Comparison of ENCODE assay signal across 12 cellular contexts in genomic region chr2:28347596-28347995, GRCh38. TPM values are rescaled to one million over a fixed set of nuclear protein-coding genes. Genes with fewer than 3 reads are reported as not detected.
A peak's percentile ranks its signal among the peaks of the same experiment; 100 is the strongest.
DNase-seq lines count a peak whose midpoint lies in the region; ATAC-seq and TF ChIP-seq lines count a peak whose summit lies in the region.
"Had no signal": no experiment of that assay in that cellular context is flagged by ENCODE, and none has a peak within 500 bp of the region (broad histone marks: within the 10 kb centered on the region; RNA-seq: fewer than 3 reads in every experiment).

No MANE protein-coding gene starts in this region.

- H3K27ac ChIP-seq in thoracic aorta = no peak overlapping the region

- TF ChIP-seq CTCF in natural killer cell (IDR thresholded peaks at IDR 0.05) (no peak), thoracic aorta (IDR thresholded peaks at IDR 0.05) (no peak)

- H3K27me3 ChIP-seq in thoracic aorta (replicated peaks; ENCODE audit: insufficient read depth) = no peaks in the 10 kb centered on the region

- H3K36me3 ChIP-seq in thoracic aorta = no peaks in the 10 kb centered on the region

- H3K4me3 Mint-ChIP-seq in activated naive CD8-positive, alpha-beta T cell = peak overlapping the region; percentile 53
- no peak overlapping the region for H3K4me3 Mint-ChIP-seq in activated naive CD8-positive, alpha-beta T cell treated with anti-CD3 and anti-CD28 coated beads for 36 hours
- H3K4me3 Mint-ChIP-seq in activated T-helper 2 cell treated with anti-CD3 and anti-CD28 coated beads, Interferon-gamma antibody, Interleukin-2, Interleukin-4, amounts not matched to agents 10 μg/mL and 5 μg/mL and 100 μg/mL, durations not matched to agents 14 hours and 24 hours and 36 hours (ENCODE audit: low read depth) = no peak overlapping the region
- H3K4me3 Mint-ChIP-seq in natural killer cell = peak overlapping the region; percentile 53

- ATAC-seq in natural killer cell = peak in 2 of 3 donors; percentile 17 to 32
- ATAC-seq in thoracic aorta (ENCODE audit: insufficient number of reproducible peaks, low FRiP score, low read depth) = no peak
- ATAC-seq in GM18907 (IDR thresholded peaks at IDR 0.05; ENCODE audit: unreplicated experiment) = no peak
- ATAC-seq: left lobe of liver had no signal

- peak overlapping the region; percentile 54 for H3K27ac Mint-ChIP-seq in activated naive CD8-positive, alpha-beta T cell
- no peak overlapping the region for H3K27ac Mint-ChIP-seq in activated naive CD8-positive, alpha-beta T cell treated with anti-CD3 and anti-CD28 coated beads for 36 hours
- H3K27ac Mint-ChIP-seq in activated T-helper 2 cell treated with anti-CD3 and anti-CD28 coated beads, Interferon-gamma antibody, Interleukin-2, Interleukin-4, amounts not matched to agents 10 μg/mL and 5 μg/mL and 100 μg/mL, durations not matched to agents 14 hours and 24 hours and 36 hours = peak overlapping the region; percentile 55
- H3K27ac Mint-ChIP-seq in natural killer cell = peak overlapping the region; percentile 84 to 89

- no peak for TF ChIP-seq POLR2A in erythroblast (IDR thresholded peaks at IDR 0.05; ENCODE audit: low read length)

- no peaks in the 10 kb centered on the region for H3K9me3 ChIP-seq in thoracic aorta

- peak overlapping the region; percentile 30 for H3K4me3 ChIP-seq in thoracic aorta

- DNase-seq in activated naive CD8-positive, alpha-beta T cell treated with anti-CD3 and anti-CD28 coated beads for 36 hours = no peak
- no peak for DNase-seq in activated T-helper 2 cell treated with anti-CD3 and anti-CD28 coated beads, Interferon-gamma antibody, Interleukin-2, Interleukin-4, amounts not matched to agents 10 μg/mL and 5 μg/mL and 100 μg/mL, durations not matched to agents 14 hours and 24 hours and 36 hours (ENCODE audit: low spot score)
- no peak for DNase-seq in natural killer cell
- no peak for DNase-seq in thoracic aorta (ENCODE audit: low spot score)
- no peak for DNase-seq in erythroblast (lab: John Stamatoyannopoulos, UW)
- no peak for DNase-seq in NCI-H510A (lab: John Stamatoyannopoulos, UW)
- DNase-seq: NCI-H2029, NCI-H526 treated with DMSO at 0.1 percent for 48 hours had no signal

- H3K4me1 Mint-ChIP-seq in activated naive CD8-positive, alpha-beta T cell (ENCODE audit: low read depth) = peaks cover 25% of the 10 kb centered on the region
- peaks cover 19% of the 10 kb centered on the region for H3K4me1 Mint-ChIP-seq in activated naive CD8-positive, alpha-beta T cell treated with anti-CD3 and anti-CD28 coated beads for 36 hours
- H3K4me1 Mint-ChIP-seq in activated T-helper 2 cell treated with anti-CD3 and anti-CD28 coated beads, Interferon-gamma antibody, Interleukin-2, Interleukin-4, amounts not matched to agents 10 μg/mL and 5 μg/mL and 100 μg/mL, durations not matched to agents 14 hours and 24 hours and 36 hours (ENCODE audit: low read depth) = peaks cover 23% of the 10 kb centered on the region
- peaks cover 24 to 46% of the 10 kb centered on the region in 2 donors for H3K4me1 Mint-ChIP-seq in natural killer cell

- H3K27me3 Mint-ChIP-seq in activated naive CD8-positive, alpha-beta T cell = no peaks in the 10 kb centered on the region
- H3K27me3 Mint-ChIP-seq in activated naive CD8-positive, alpha-beta T cell treated with anti-CD3 and anti-CD28 coated beads for 36 hours = no peaks in the 10 kb centered on the region
- no peaks in the 10 kb centered on the region for H3K27me3 Mint-ChIP-seq in activated T-helper 2 cell treated with anti-CD3 and anti-CD28 coated beads, Interferon-gamma antibody, Interleukin-2, Interleukin-4, amounts not matched to agents 10 μg/mL and 5 μg/mL and 100 μg/mL, durations not matched to agents 14 hours and 24 hours and 36 hours (ENCODE audit: low read depth)
- H3K27me3 Mint-ChIP-seq in natural killer cell (ENCODE audit: low read depth in 2 of 2) = no peaks in the 10 kb centered on the region

- intact Hi-C loops in activated T-helper 2 cell treated with anti-CD3 and anti-CD28 coated beads, Interferon-gamma antibody, Interleukin-2, Interleukin-4, amounts not matched to agents 10 μg/mL and 5 μg/mL and 100 μg/mL, durations not matched to agents 14 hours and 24 hours and 36 hours (cut with micrococcal nuclease) = no loop called here
- intact Hi-C loops in natural killer cell (cut with micrococcal nuclease) = no loop called here

- peaks cover 18 to 32% of the 10 kb centered on the region in 2 donors for H3K4me1 ChIP-seq in thoracic aorta (ENCODE audit: control insufficient read depth in 1 of 2, low read depth in 2 of 2)

- H3K36me3 Mint-ChIP-seq in activated naive CD8-positive, alpha-beta T cell = no peaks in the 10 kb centered on the region
- H3K36me3 Mint-ChIP-seq in activated naive CD8-positive, alpha-beta T cell treated with anti-CD3 and anti-CD28 coated beads for 36 hours = no peaks in the 10 kb centered on the region
- no peaks in the 10 kb centered on the region for H3K36me3 Mint-ChIP-seq in activated T-helper 2 cell treated with anti-CD3 and anti-CD28 coated beads, Interferon-gamma antibody, Interleukin-2, Interleukin-4, amounts not matched to agents 10 μg/mL and 5 μg/mL and 100 μg/mL, durations not matched to agents 14 hours and 24 hours and 36 hours (ENCODE audit: low read depth)
- no peaks in the 10 kb centered on the region for H3K36me3 Mint-ChIP-seq in natural killer cell

- no peaks in the 10 kb centered on the region for H3K9me3 Mint-ChIP-seq in activated naive CD8-positive, alpha-beta T cell (ENCODE audit: low read depth)
- H3K9me3 Mint-ChIP-seq in activated naive CD8-positive, alpha-beta T cell treated with anti-CD3 and anti-CD28 coated beads for 36 hours = no peaks in the 10 kb centered on the region
- no peaks in the 10 kb centered on the region for H3K9me3 Mint-ChIP-seq in activated T-helper 2 cell treated with anti-CD3 and anti-CD28 coated beads, Interferon-gamma antibody, Interleukin-2, Interleukin-4, amounts not matched to agents 10 μg/mL and 5 μg/mL and 100 μg/mL, durations not matched to agents 14 hours and 24 hours and 36 hours
- H3K9me3 Mint-ChIP-seq in natural killer cell = no peaks in the 10 kb centered on the region
- H3K9me3 Mint-ChIP-seq: nephron had no signal

RNA-seq across cellular contexts. Expression of gene FOSL2, which starts 45.1 kb away (rescaled TPM):
- 10 to 100 TPM; 32.5 to 39.4 TPM for total RNA-seq in activated naive CD8-positive, alpha-beta T cell treated with anti-CD3 and anti-CD28 coated beads for 36 hours
- 146 and 156 TPM in 2 replicates for total RNA-seq in activated T-helper 2 cell treated with anti-CD3 and anti-CD28 coated beads, Interferon-gamma antibody, Interleukin-2, Interleukin-4, amounts not matched to agents 10 μg/mL and 5 μg/mL and 100 μg/mL, durations not matched to agents 14 hours and 24 hours and 36 hours
- total RNA-seq in natural killer cell (100 to 1,000 TPM; 414 to 531 (median 455) TPM), thoracic aorta (100 to 1,000 TPM; 188 to 311 TPM)

Comparison
In these comparisons a context has a peak if more than half of its experiments do, and no peak if none do; other contexts are left out.
1. H3K4me3 Mint-ChIP-seq: peak in activated naive CD8-positive, alpha-beta T cell (single experiment) and natural killer cell (single experiment); none in activated naive CD8-positive, alpha-beta T cell treated with anti-CD3 and anti-CD28 coated beads for 36 hours (single experiment) and activated T-helper 2 cell treated with anti-CD3 and anti-CD28 coated beads, Interferon-gamma antibody, Interleukin-2, Interleukin-4, amounts not matched to agents 10 μg/mL and 5 μg/mL and 100 μg/mL, durations not matched to agents 14 hours and 24 hours and 36 hours (single experiment).
2. ATAC-seq: peak in natural killer cell (2 of 3); none in thoracic aorta (single experiment) and GM18907 (single experiment).